In the genomic region with DNA sequence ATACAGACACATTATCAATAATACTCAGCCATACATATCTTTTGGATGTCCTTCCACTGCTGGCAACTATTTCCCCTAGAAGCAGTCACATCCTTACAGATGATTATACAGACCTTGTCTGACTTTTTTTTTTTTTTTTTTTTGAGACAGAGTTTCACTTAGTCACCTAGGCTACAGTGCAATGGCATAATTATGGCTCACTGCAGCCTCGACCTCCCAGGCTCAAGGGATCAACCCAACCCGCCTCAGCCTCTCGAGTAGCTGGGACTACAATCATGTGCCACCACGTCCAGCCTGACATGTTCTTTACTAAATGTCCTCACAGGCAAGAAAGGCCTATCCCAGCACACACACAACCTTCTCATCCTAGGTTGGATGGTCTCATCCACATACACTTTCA, we compare ENCODE assay signal across 22 cellular contexts. TPM values are rescaled to one million over a fixed set of nuclear protein-coding genes. Genes with fewer than 3 reads are reported as not detected.
"Had no signal": no experiment of that assay in that cellular context is flagged by ENCODE, and none has a peak within 500 bp of the region (broad histone marks: within the 10 kb centered on the region; RNA-seq: fewer than 3 reads in every experiment).

No MANE protein-coding gene starts in this region.

- H3K27me3 Mint-ChIP-seq: progenitor cell of endocrine pancreas had no signal

- H3K9me3 Mint-ChIP-seq: activated CD8-positive, alpha-beta T cell treated with anti-CD3 and anti-CD28 coated beads for 36 hours; activated naive CD8-positive, alpha-beta T cell treated with anti-CD3 and anti-CD28 coated beads, Interleukin-2, amount 50 U/mL, for 24 hours; natural killer cell; T-cell had no signal

- H3K27ac Mint-ChIP-seq: activated CD8-positive, alpha-beta memory T cell treated with anti-CD3 and anti-CD28 coated beads, Interleukin-2, amount 10 ng/mL, durations not matched to agents 7 days and 5 days; activated CD8-positive, alpha-beta T cell treated with anti-CD3 and anti-CD28 coated beads for 36 hours; activated naive CD8-positive, alpha-beta T cell treated with anti-CD3 and anti-CD28 coated beads, Interleukin-2, amount 50 U/mL, for 24 hours; natural killer cell; T-cell had no signal

- H3K36me3 ChIP-seq: cardiac muscle cell, esophagus muscularis mucosa, thoracic aorta, upper lobe of left lung had no signal

- H3K36me3 Mint-ChIP-seq: activated CD8-positive, alpha-beta memory T cell treated with anti-CD3 and anti-CD28 coated beads, Interleukin-2, amount 10 ng/mL, durations not matched to agents 7 days and 5 days; natural killer cell; T-cell had no signal

- H3K4me1 ChIP-seq: body of pancreas, esophagus muscularis mucosa, upper lobe of left lung had no signal

- H3K9me3 ChIP-seq: body of pancreas, esophagus muscularis mucosa, thoracic aorta, upper lobe of left lung had no signal

- H3K4me3 ChIP-seq: body of pancreas, cardiac muscle cell, esophagus muscularis mucosa, thoracic aorta, upper lobe of left lung had no signal

- H3K4me1 Mint-ChIP-seq: natural killer cell, T-cell had no signal

- DNase-seq: activated CD4-positive, alpha-beta T cell treated with anti-CD3 and anti-CD28 coated beads for 4 hours; activated CD8-positive, alpha-beta memory T cell treated with anti-CD3 and anti-CD28 coated beads, Interleukin-2, amount 10 ng/mL, durations not matched to agents 7 days and 5 days; activated CD8-positive, alpha-beta T cell treated with anti-CD3 and anti-CD28 coated beads for 36 hours; activated gamma-delta T cell; activated naive CD4-positive, alpha-beta T cell treated with anti-CD3 and anti-CD28 coated beads, Interleukin-2, amount 50 U/mL, for 16 hours; activated naive CD8-positive, alpha-beta T cell treated with anti-CD3 and anti-CD28 coated beads, Interleukin-2, amount 50 U/mL, for 24 hours; activated T-cell treated with anti-CD3 and anti-CD28 coated beads for 4 hours; body of pancreas; cortex of kidney; effector CD4-positive, alpha-beta T cell; hippocampal formation; midbrain; natural killer cell; stimulated activated CD4-positive, alpha-beta T cell treated with anti-CD3 and anti-CD28 coated beads, Interleukin-2, amount 100 ng/mL, for 48 hours; stimulated activated CD8-positive, alpha-beta memory T cell treated with anti-CD3 and anti-CD28 coated beads, Interleukin-4, amount 100 ng/mL, for 48 hours; stimulated activated naive CD4-positive, alpha-beta T cell; T-cell; upper lobe of left lung had no signal

- H3K27ac ChIP-seq: body of pancreas, cardiac muscle cell, esophagus muscularis mucosa, thoracic aorta, upper lobe of left lung had no signal

- H3K4me3 Mint-ChIP-seq: activated CD8-positive, alpha-beta memory T cell treated with anti-CD3 and anti-CD28 coated beads, Interleukin-2, amount 10 ng/mL, durations not matched to agents 7 days and 5 days; activated CD8-positive, alpha-beta T cell treated with anti-CD3 and anti-CD28 coated beads for 36 hours; activated naive CD8-positive, alpha-beta T cell treated with anti-CD3 and anti-CD28 coated beads, Interleukin-2, amount 50 U/mL, for 24 hours; natural killer cell; T-cell had no signal

- ATAC-seq: activated CD8-positive, alpha-beta memory T cell treated with anti-CD3 and anti-CD28 coated beads, Interleukin-2, amount 10 ng/mL, durations not matched to agents 7 days and 5 days; activated CD8-positive, alpha-beta T cell treated with anti-CD3 and anti-CD28 coated beads for 36 hours; activated naive CD8-positive, alpha-beta T cell treated with anti-CD3 and anti-CD28 coated beads, Interleukin-2, amount 50 U/mL, for 24 hours; body of pancreas; natural killer cell; T-cell had no signal

RNA-seq across cellular contexts. Expression of a gene that starts 29.9 kb away (rescaled TPM):
- total RNA-seq: activated CD8-positive, alpha-beta memory T cell treated with anti-CD3 and anti-CD28 coated beads, Interleukin-2, amount 10 ng/mL, durations not matched to agents 7 days and 5 days; activated CD8-positive, alpha-beta T cell treated with anti-CD3 and anti-CD28 coated beads for 36 hours; natural killer cell had no signal
